Comparison of ENCODE assay signal across 9 cellular contexts in genomic region chr1:205669341-205670142, GRCh38. TPM values are rescaled to one million over a fixed set of nuclear protein-coding genes. Genes with fewer than 3 reads are reported as not detected.
DNase-seq lines count a peak whose midpoint lies in the region; ATAC-seq and TF ChIP-seq lines count a peak whose summit lies in the region.
"Had no signal": no experiment of that assay in that cellular context is flagged by ENCODE, and none has a peak within 500 bp of the region (broad histone marks: within the 10 kb centered on the region; RNA-seq: fewer than 3 reads in every experiment).

No MANE protein-coding gene starts in this region.

- TF ChIP-seq EP300 in transverse colon (IDR thresholded peaks at IDR 0.05; ENCODE audit: low read depth): no peak

- intact Hi-C loops in activated CD8-positive, alpha-beta T cell treated with anti-CD3 and anti-CD28 coated beads for 36 hours (cut with micrococcal nuclease): no loop called here
- intact Hi-C loops in left lung (cut with DNase I) (loop anchor here in 1 of 2 donors (10.0 kb wide), 1 partner anchor 45 kb away; no protein-coding TSS in a partner anchor), transverse colon (cut with DNase I; ENCODE audit: low total_unique reads) (no loop called here)

- DNase-seq in activated CD8-positive, alpha-beta T cell treated with anti-CD3 and anti-CD28 coated beads for 36 hours: peak; percentile 19
- DNase-seq in activated CD8-positive, alpha-beta T cell treated with anti-CD3 and anti-CD28 coated beads, Interleukin-2, amount 10 ng/mL, durations not matched to agents 7 days and 5 days: no peak
- DNase-seq in left lung (no peak), transverse colon (no peak), RWPE1 (ENCODE audit: low spot score) (no peak), NCI-H1105 (lab: John Stamatoyannopoulos, UW) (no peak), KBM-7 (no peak)
- DNase-seq: NCI-H1436 had no signal

- H3K4me1 ChIP-seq in left lung (peaks cover 0 to 16% of the 10 kb centered on the region in 2 donors), transverse colon (peaks cover 32 to 85% (median 64%) of the 10 kb centered on the region in 4 donors)

- no peaks in the 10 kb centered on the region for H3K36me3 Mint-ChIP-seq in activated CD8-positive, alpha-beta T cell treated with anti-CD3 and anti-CD28 coated beads for 36 hours (ENCODE audit: low read depth)
- no peaks in the 10 kb centered on the region for H3K36me3 Mint-ChIP-seq in activated CD8-positive, alpha-beta T cell treated with anti-CD3 and anti-CD28 coated beads, Interleukin-2, amount 10 ng/mL, durations not matched to agents 7 days and 5 days (ENCODE audit: low read depth)
- H3K36me3 Mint-ChIP-seq in IgD-negative memory B cell: no peaks in the 10 kb centered on the region

- H3K9me3 ChIP-seq in left lung: no peaks in the 10 kb centered on the region
- H3K9me3 ChIP-seq in transverse colon: no peaks in the 10 kb centered on the region

- no peak overlapping the region for H3K4me3 ChIP-seq in left lung
- no peak overlapping the region for H3K4me3 ChIP-seq in transverse colon

- H3K27me3 Mint-ChIP-seq in activated CD8-positive, alpha-beta T cell treated with anti-CD3 and anti-CD28 coated beads for 36 hours: peaks cover 9% of the 10 kb centered on the region
- peaks cover 16% of the 10 kb centered on the region for H3K27me3 Mint-ChIP-seq in activated CD8-positive, alpha-beta T cell treated with anti-CD3 and anti-CD28 coated beads, Interleukin-2, amount 10 ng/mL, durations not matched to agents 7 days and 5 days (ENCODE audit: low read depth)
- H3K27me3 Mint-ChIP-seq in IgD-negative memory B cell: peaks cover 2% of the 10 kb centered on the region

- peaks cover 0 to 7% of the 10 kb centered on the region in 2 donors for H3K27me3 ChIP-seq in left lung
- H3K27me3 ChIP-seq in transverse colon: peaks cover 5% of the 10 kb centered on the region

- H3K27ac Mint-ChIP-seq in activated CD8-positive, alpha-beta T cell treated with anti-CD3 and anti-CD28 coated beads for 36 hours: no peak overlapping the region
- no peak overlapping the region for H3K27ac Mint-ChIP-seq in activated CD8-positive, alpha-beta T cell treated with anti-CD3 and anti-CD28 coated beads, Interleukin-2, amount 10 ng/mL, durations not matched to agents 7 days and 5 days
- peak overlapping the region; percentile 90 to 99 (median 98) for H3K27ac Mint-ChIP-seq in IgD-negative memory B cell

- CTCF ChIA-PET in activated CD8-positive, alpha-beta T cell treated with anti-CD3 and anti-CD28 coated beads for 36 hours (lab: Charles Lee): interaction anchor here (1.0 to 4.3 kb wide), 5 partner anchors 9 to 308 kb away, joined by 4 to 34 read pairs (median 10); no protein-coding TSS in a partner anchor
- CTCF ChIA-PET in activated CD8-positive, alpha-beta T cell treated with anti-CD3 and anti-CD28 coated beads, Interleukin-2, amount 10 ng/mL, durations not matched to agents 7 days and 5 days (lab: Charles Lee): interaction anchor here (0.9 to 7.7 kb wide), 3 partner anchors 10 to 41 kb away, joined by 3 to 60 read pairs (median 3); no protein-coding TSS in a partner anchor
- CTCF ChIA-PET in RWPE1 (lab: Yijun Ruan, JAX): interaction anchor here (0.5 to 5.3 kb wide), 6 partner anchors 10 to 78 kb away, joined by 3 to 51 read pairs (median 4); no protein-coding TSS in a partner anchor

- no peak for TF ChIP-seq POLR2A in transverse colon (IDR thresholded peaks at IDR 0.05)

- TF ChIP-seq CTCF in activated CD8-positive, alpha-beta T cell treated with anti-CD3 and anti-CD28 coated beads for 36 hours (IDR thresholded peaks at IDR 0.05): no peak
- TF ChIP-seq CTCF in left lung (IDR thresholded peaks at IDR 0.05) (no peak), transverse colon (IDR thresholded peaks at IDR 0.05) (no peak), RWPE1 (conservative IDR thresholded peaks at IDR 0.05; ENCODE audit: low read depth) (no peak)

- H3K36me3 ChIP-seq in left lung (no peaks in the 10 kb centered on the region), transverse colon (no peaks in the 10 kb centered on the region)

- WGBS in transverse colon (ENCODE audit: low coverage in 1 of 2), 2 donors: 45% methylated on average over 20 of the region's 20 CpGs; no CpG with 5 or more reads in 1 of the 2 donors

- ATAC-seq in activated CD8-positive, alpha-beta T cell treated with anti-CD3 and anti-CD28 coated beads for 36 hours: peak; percentile 46
- no peak for ATAC-seq in activated CD8-positive, alpha-beta T cell treated with anti-CD3 and anti-CD28 coated beads, Interleukin-2, amount 10 ng/mL, durations not matched to agents 7 days and 5 days
- peak; percentile 33 for ATAC-seq in left lung

- in situ Hi-C loops in transverse colon (cut with MboI; ENCODE audit: low pct_ligation_motif_present in 1 of 4, low pct_unique_long_range_greater_than_20kb in 1 of 4, low sequenced_read_pairs in 3 of 4) (no loop called here), KBM-7 (cut with MboI; ENCODE audit: low pct_unique_long_range_greater_than_20kb, low sequenced_read_pairs) (no loop called here)

- H3K4me1 Mint-ChIP-seq in activated CD8-positive, alpha-beta T cell treated with anti-CD3 and anti-CD28 coated beads for 36 hours (ENCODE audit: low read depth): peaks cover 7% of the 10 kb centered on the region
- peaks cover 25% of the 10 kb centered on the region for H3K4me1 Mint-ChIP-seq in activated CD8-positive, alpha-beta T cell treated with anti-CD3 and anti-CD28 coated beads, Interleukin-2, amount 10 ng/mL, durations not matched to agents 7 days and 5 days (ENCODE audit: low read depth)
- peaks cover 51 to 64% (median 51%) of the 10 kb centered on the region in 3 donors for H3K4me1 Mint-ChIP-seq in IgD-negative memory B cell

- H3K9me3 Mint-ChIP-seq in activated CD8-positive, alpha-beta T cell treated with anti-CD3 and anti-CD28 coated beads for 36 hours: no peaks in the 10 kb centered on the region
- no peaks in the 10 kb centered on the region for H3K9me3 Mint-ChIP-seq in activated CD8-positive, alpha-beta T cell treated with anti-CD3 and anti-CD28 coated beads, Interleukin-2, amount 10 ng/mL, durations not matched to agents 7 days and 5 days (ENCODE audit: insufficient read depth)
- H3K9me3 Mint-ChIP-seq in IgD-negative memory B cell: no peaks in the 10 kb centered on the region

- no peak overlapping the region for H3K4me3 Mint-ChIP-seq in activated CD8-positive, alpha-beta T cell treated with anti-CD3 and anti-CD28 coated beads for 36 hours
- no peak overlapping the region for H3K4me3 Mint-ChIP-seq in activated CD8-positive, alpha-beta T cell treated with anti-CD3 and anti-CD28 coated beads, Interleukin-2, amount 10 ng/mL, durations not matched to agents 7 days and 5 days
- H3K4me3 Mint-ChIP-seq in IgD-negative memory B cell: peak overlapping the region; percentile 72 to 92 (median 81)

- POLR2A ChIA-PET in activated CD8-positive, alpha-beta T cell treated with anti-CD3 and anti-CD28 coated beads for 36 hours (lab: Charles Lee): interaction anchor here (0.6 to 1.5 kb wide), 4 partner anchors 10 to 76 kb away, joined by 3 to 5 read pairs (median 3); partner anchors contain the start of genes ELK4 and SLC45A3
- POLR2A ChIA-PET in activated CD8-positive, alpha-beta T cell treated with anti-CD3 and anti-CD28 coated beads, Interleukin-2, amount 10 ng/mL, durations not matched to agents 7 days and 5 days (lab: Charles Lee): no interaction called here
- POLR2A ChIA-PET in RWPE1 (lab: Yijun Ruan, JAX; ENCODE audit: low non-redundant PET): no interaction called here

- H3K27ac ChIP-seq in left lung: no peak overlapping the region
- peak overlapping the region in 3 of 4 donors; percentile 71 to 78 (median 74) for H3K27ac ChIP-seq in transverse colon
- no peak overlapping the region for H3K27ac ChIP-seq in RWPE1

RNA-seq across cellular contexts. Expression of gene SLC45A3, which starts 10.8 kb away (rescaled TPM):
- total RNA-seq in activated CD8-positive, alpha-beta T cell treated with anti-CD3 and anti-CD28 coated beads for 36 hours: under 1 TPM; 0.38 to 0.65 TPM
- under 1 TPM; 0.18 to 0.21 TPM for total RNA-seq in activated CD8-positive, alpha-beta T cell treated with anti-CD3 and anti-CD28 coated beads, Interleukin-2, amount 10 ng/mL, durations not matched to agents 7 days and 5 days
- polyA plus RNA-seq in IgD-negative memory B cell: 1.9 TPM
- total RNA-seq in left lung (1 to 10 TPM; 4.1 to 6.3 TPM), transverse colon (10 to 100 TPM; 12.2 to 29.1 (median 17.0) TPM)

RNA-seq across cellular contexts. Expression of gene ELK4, which starts 37.7 kb away (rescaled TPM):
- total RNA-seq in activated CD8-positive, alpha-beta T cell treated with anti-CD3 and anti-CD28 coated beads for 36 hours: 10 to 100 TPM; 61.5 to 62.1 TPM
- total RNA-seq in activated CD8-positive, alpha-beta T cell treated with anti-CD3 and anti-CD28 coated beads, Interleukin-2, amount 10 ng/mL, durations not matched to agents 7 days and 5 days: 10 to 100 TPM; 95.2 to 97.5 TPM
- 4.7 TPM for polyA plus RNA-seq in IgD-negative memory B cell
- total RNA-seq in left lung (10 to 100 TPM; 51.5 to 69.9 TPM), transverse colon (10 to 100 TPM; 16.0 to 24.1 (median 19.7) TPM)

Comparison
In these comparisons a context has a peak if more than half of its experiments do, and no peak if none do; other contexts are left out.
1. H3K27ac Mint-ChIP-seq: peak in IgD-negative memory B cell (3 of 3); none in activated CD8-positive, alpha-beta T cell treated with anti-CD3 and anti-CD28 coated beads for 36 hours (single experiment) and activated CD8-positive, alpha-beta T cell treated with anti-CD3 and anti-CD28 coated beads, Interleukin-2, amount 10 ng/mL, durations not matched to agents 7 days and 5 days (single experiment).
2. H3K4me3 Mint-ChIP-seq: peak in IgD-negative memory B cell (4 of 4); none in activated CD8-positive, alpha-beta T cell treated with anti-CD3 and anti-CD28 coated beads for 36 hours (single experiment) and activated CD8-positive, alpha-beta T cell treated with anti-CD3 and anti-CD28 coated beads, Interleukin-2, amount 10 ng/mL, durations not matched to agents 7 days and 5 days (single experiment).
3. H3K27ac ChIP-seq: peak in transverse colon (3 of 4); none in left lung (0 of 2) and RWPE1 (single experiment).